Comparison of ENCODE assay signal across 9 cellular contexts in the genomic region with DNA sequence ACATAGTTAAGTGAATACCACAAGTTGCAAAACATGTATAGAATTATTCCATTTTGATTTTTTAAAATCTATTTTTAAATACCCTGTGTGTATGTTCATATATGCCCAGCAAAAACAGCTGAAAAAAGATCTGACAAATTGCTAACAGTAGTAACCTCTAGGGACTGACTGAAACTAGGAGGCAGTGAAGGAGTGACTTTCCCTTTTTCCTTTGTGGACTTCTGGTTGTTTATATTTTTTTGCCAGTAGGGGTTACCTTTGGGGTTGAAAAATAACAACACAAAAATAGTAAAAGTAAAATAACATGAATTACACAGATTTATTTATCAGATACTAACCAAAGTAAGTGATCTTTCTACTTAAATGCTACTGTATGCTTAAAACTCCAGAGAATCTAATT. TPM values are rescaled to one million over a fixed set of nuclear protein-coding genes. Genes with fewer than 3 reads are reported as not detected.
DNase-seq lines count a peak whose midpoint lies in the region; ATAC-seq, FAIRE-seq and TF ChIP-seq lines count a peak whose summit lies in the region.
"Had no signal": no experiment of that assay in that cellular context is flagged by ENCODE, and none has a peak within 500 bp of the region (broad histone marks: within the 10 kb centered on the region; RNA-seq: fewer than 3 reads in every experiment).

No MANE protein-coding gene starts in this region.

- peak overlapping the region; percentile 86 to 95 for H3K27ac ChIP-seq in left lung
- H3K27ac ChIP-seq in tibial artery, result peak overlapping the region; percentile 72 to 85

- no peak for TF ChIP-seq POLR2A in GM12891 (IDR thresholded peaks at IDR 0.05; ENCODE audit: low read depth, low read length)

- no peak for TF ChIP-seq CTCF in activated CD8-positive, alpha-beta T cell treated with anti-CD3 and anti-CD28 coated beads for 36 hours (IDR thresholded peaks at IDR 0.05)
- TF ChIP-seq CTCF in WI38 (IDR thresholded peaks at IDR 0.05; ENCODE audit: low read depth, low read length), result no peak
- TF ChIP-seq CTCF in left lung (IDR thresholded peaks at IDR 0.05), result no peak
- no peak for TF ChIP-seq CTCF in tibial artery (IDR thresholded peaks at IDR 0.05)

- no peaks in the 10 kb centered on the region for H3K9me3 ChIP-seq in left lung
- no peaks in the 10 kb centered on the region for H3K9me3 ChIP-seq in tibial artery
- H3K9me3 ChIP-seq: Caco-2 had no signal

- H3K27me3 Mint-ChIP-seq in activated CD8-positive, alpha-beta T cell treated with anti-CD3 and anti-CD28 coated beads for 36 hours, result no peaks in the 10 kb centered on the region
- H3K27me3 Mint-ChIP-seq in activated CD8-positive, alpha-beta T cell treated with anti-CD3 and anti-CD28 coated beads, Interleukin-2, amount 10 ng/mL, durations not matched to agents 7 days and 5 days (ENCODE audit: low read depth), result no peaks in the 10 kb centered on the region

- H3K4me1 ChIP-seq in left lung, result peaks cover 24 to 75% of the 10 kb centered on the region in 2 donors
- H3K4me1 ChIP-seq in tibial artery, result peaks cover 0 to 46% (median 31%) of the 10 kb centered on the region in 4 donors

- POLR2A ChIA-PET in activated CD8-positive, alpha-beta T cell treated with anti-CD3 and anti-CD28 coated beads for 36 hours (lab: Charles Lee), result no interaction called here
- POLR2A ChIA-PET in activated CD8-positive, alpha-beta T cell treated with anti-CD3 and anti-CD28 coated beads, Interleukin-2, amount 10 ng/mL, durations not matched to agents 7 days and 5 days (lab: Charles Lee), result no interaction called here

- peak overlapping the region; percentile 83 for H3K4me3 ChIP-seq in WI38 (ENCODE audit: low read depth, low read length)
- peak overlapping the region; percentile 82 to 88 for H3K4me3 ChIP-seq in left lung
- H3K4me3 ChIP-seq in tibial artery, result peak overlapping the region; percentile 87 to 91

- DNase-seq in activated CD8-positive, alpha-beta T cell treated with anti-CD3 and anti-CD28 coated beads for 36 hours, result no peak
- no peak for DNase-seq in activated CD8-positive, alpha-beta T cell treated with anti-CD3 and anti-CD28 coated beads, Interleukin-2, amount 10 ng/mL, durations not matched to agents 7 days and 5 days
- no peak for DNase-seq in left lung
- DNase-seq in tibial artery, result no peak
- no peak for DNase-seq in GM12891 (ENCODE audit: insufficient read length, low spot score)
- no peak for DNase-seq in SK-N-DZ (ENCODE audit: low spot score)
- DNase-seq: Caco-2 had no signal

- peak overlapping the region; percentile 36 for H3K27ac Mint-ChIP-seq in activated CD8-positive, alpha-beta T cell treated with anti-CD3 and anti-CD28 coated beads for 36 hours
- no peak overlapping the region for H3K27ac Mint-ChIP-seq in activated CD8-positive, alpha-beta T cell treated with anti-CD3 and anti-CD28 coated beads, Interleukin-2, amount 10 ng/mL, durations not matched to agents 7 days and 5 days

- H3K9me3 Mint-ChIP-seq in activated CD8-positive, alpha-beta T cell treated with anti-CD3 and anti-CD28 coated beads for 36 hours, result no peaks in the 10 kb centered on the region
- H3K9me3 Mint-ChIP-seq in activated CD8-positive, alpha-beta T cell treated with anti-CD3 and anti-CD28 coated beads, Interleukin-2, amount 10 ng/mL, durations not matched to agents 7 days and 5 days (ENCODE audit: insufficient read depth), result no peaks in the 10 kb centered on the region

- ATAC-seq in activated CD8-positive, alpha-beta T cell treated with anti-CD3 and anti-CD28 coated beads for 36 hours, result no peak
- ATAC-seq in activated CD8-positive, alpha-beta T cell treated with anti-CD3 and anti-CD28 coated beads, Interleukin-2, amount 10 ng/mL, durations not matched to agents 7 days and 5 days, result no peak
- ATAC-seq in left lung, result no peak
- no peak for ATAC-seq in GM19351 (IDR thresholded peaks at IDR 0.05; ENCODE audit: unreplicated experiment)

- intact Hi-C loops in activated CD8-positive, alpha-beta T cell treated with anti-CD3 and anti-CD28 coated beads for 36 hours (cut with micrococcal nuclease), result no loop called here
- intact Hi-C loops in left lung (cut with DNase I) (no loop called here), tibial artery (cut with DNase I; ENCODE audit: low total_unique reads) (no loop called here)

- H3K4me3 Mint-ChIP-seq in activated CD8-positive, alpha-beta T cell treated with anti-CD3 and anti-CD28 coated beads for 36 hours, result no peak overlapping the region
- no peak overlapping the region for H3K4me3 Mint-ChIP-seq in activated CD8-positive, alpha-beta T cell treated with anti-CD3 and anti-CD28 coated beads, Interleukin-2, amount 10 ng/mL, durations not matched to agents 7 days and 5 days

- H3K27me3 ChIP-seq in left lung, result no peaks in the 10 kb centered on the region
- H3K27me3 ChIP-seq in tibial artery, result no peaks in the 10 kb centered on the region

- CTCF ChIA-PET in activated CD8-positive, alpha-beta T cell treated with anti-CD3 and anti-CD28 coated beads for 36 hours (lab: Charles Lee), result interaction anchor here (1.2 to 1.6 kb wide), 2 partner anchors 45 to 114 kb away, joined by 3 read pairs; no protein-coding TSS in a partner anchor
- CTCF ChIA-PET in activated CD8-positive, alpha-beta T cell treated with anti-CD3 and anti-CD28 coated beads, Interleukin-2, amount 10 ng/mL, durations not matched to agents 7 days and 5 days (lab: Charles Lee), result interaction anchor here (0.5 to 1.5 kb wide), 2 partner anchors 30 to 365 kb away, joined by 3 to 5 read pairs; no protein-coding TSS in a partner anchor

- no peaks in the 10 kb centered on the region for H3K36me3 Mint-ChIP-seq in activated CD8-positive, alpha-beta T cell treated with anti-CD3 and anti-CD28 coated beads for 36 hours (ENCODE audit: low read depth)
- H3K36me3 Mint-ChIP-seq in activated CD8-positive, alpha-beta T cell treated with anti-CD3 and anti-CD28 coated beads, Interleukin-2, amount 10 ng/mL, durations not matched to agents 7 days and 5 days (ENCODE audit: low read depth), result no peaks in the 10 kb centered on the region

- no peak for FAIRE-seq in GM12891 (lab: Jason Lieb, UNC)

- peaks cover 0 to 6% of the 10 kb centered on the region in 2 donors for H3K36me3 ChIP-seq in left lung
- no peaks in the 10 kb centered on the region for H3K36me3 ChIP-seq in tibial artery

- peaks cover 31% of the 10 kb centered on the region for H3K4me1 Mint-ChIP-seq in activated CD8-positive, alpha-beta T cell treated with anti-CD3 and anti-CD28 coated beads for 36 hours (ENCODE audit: low read depth)
- H3K4me1 Mint-ChIP-seq in activated CD8-positive, alpha-beta T cell treated with anti-CD3 and anti-CD28 coated beads, Interleukin-2, amount 10 ng/mL, durations not matched to agents 7 days and 5 days (ENCODE audit: low read depth), result peaks cover 43% of the 10 kb centered on the region

TF ChIP-seq in GM12891, 5 proteins besides CTCF, POLR2A, EP300 and RAD21:
- TF ChIP-seq POLR2AphosphoS5 (IDR thresholded peaks at IDR 0.05; ENCODE audit: low read depth, low read length) (no peak), PAX5 (IDR thresholded peaks at IDR 0.05; ENCODE audit: insufficient read depth, low read length, severe bottlenecking) (no peak), SPI1 (IDR thresholded peaks at IDR 0.05; ENCODE audit: low read depth, low read length) (no peak), POU2F2 (IDR thresholded peaks at IDR 0.05; ENCODE audit: low read depth, low read length) (no peak), TAF1 (IDR thresholded peaks at IDR 0.05; ENCODE audit: low read depth, low read length) (no peak)

RNA-seq across cellular contexts. Expression of gene MEGF9, which starts 2.9 kb away (rescaled TPM):
- 1 to 10 TPM; 3.0 to 3.2 TPM for total RNA-seq in activated CD8-positive, alpha-beta T cell treated with anti-CD3 and anti-CD28 coated beads for 36 hours
- total RNA-seq in activated CD8-positive, alpha-beta T cell treated with anti-CD3 and anti-CD28 coated beads, Interleukin-2, amount 10 ng/mL, durations not matched to agents 7 days and 5 days, result 1 to 10 TPM; 6.3 to 6.7 TPM
- 100 to 1,000 TPM in 1 of 2 donors, 10 to 100 TPM in 1; 75.1 to 103 TPM for total RNA-seq in left lung
- 0.63 TPM for polyA plus RNA-seq in GM12891 (2012; ENCODE audit: low read depth, missing spikeins)
- 11.4 TPM in 2 replicates for polyA plus RNA-seq in SK-N-DZ (2014; cell fraction: cytosol; rRNA removed)
- polyA plus RNA-seq in SK-N-DZ (2014; cell fraction: nucleus; rRNA removed), result 4.1 and 4.5 TPM in 2 replicates

Comparison
In these comparisons a context has a peak if more than half of its experiments do, and no peak if none do; other contexts are left out.
1. RNA of gene MEGF9, which starts 2.9 kb away (total RNA-seq): 75.1 to 103 TPM in left lung; 6.3 to 6.7 TPM in activated CD8-positive, alpha-beta T cell treated with anti-CD3 and anti-CD28 coated beads, Interleukin-2, amount 10 ng/mL, durations not matched to agents 7 days and 5 days and 3.0 to 3.2 TPM in activated CD8-positive, alpha-beta T cell treated with anti-CD3 and anti-CD28 coated beads for 36 hours; every median in the first group is over 4 times any median in the second.
2. Peak in every context shown above with its lines, with median percentiles within 50 percentile points of each other: H3K4me3 ChIP-seq.